ENCODE assay signal across 8 cellular contexts in the genomic region with DNA sequence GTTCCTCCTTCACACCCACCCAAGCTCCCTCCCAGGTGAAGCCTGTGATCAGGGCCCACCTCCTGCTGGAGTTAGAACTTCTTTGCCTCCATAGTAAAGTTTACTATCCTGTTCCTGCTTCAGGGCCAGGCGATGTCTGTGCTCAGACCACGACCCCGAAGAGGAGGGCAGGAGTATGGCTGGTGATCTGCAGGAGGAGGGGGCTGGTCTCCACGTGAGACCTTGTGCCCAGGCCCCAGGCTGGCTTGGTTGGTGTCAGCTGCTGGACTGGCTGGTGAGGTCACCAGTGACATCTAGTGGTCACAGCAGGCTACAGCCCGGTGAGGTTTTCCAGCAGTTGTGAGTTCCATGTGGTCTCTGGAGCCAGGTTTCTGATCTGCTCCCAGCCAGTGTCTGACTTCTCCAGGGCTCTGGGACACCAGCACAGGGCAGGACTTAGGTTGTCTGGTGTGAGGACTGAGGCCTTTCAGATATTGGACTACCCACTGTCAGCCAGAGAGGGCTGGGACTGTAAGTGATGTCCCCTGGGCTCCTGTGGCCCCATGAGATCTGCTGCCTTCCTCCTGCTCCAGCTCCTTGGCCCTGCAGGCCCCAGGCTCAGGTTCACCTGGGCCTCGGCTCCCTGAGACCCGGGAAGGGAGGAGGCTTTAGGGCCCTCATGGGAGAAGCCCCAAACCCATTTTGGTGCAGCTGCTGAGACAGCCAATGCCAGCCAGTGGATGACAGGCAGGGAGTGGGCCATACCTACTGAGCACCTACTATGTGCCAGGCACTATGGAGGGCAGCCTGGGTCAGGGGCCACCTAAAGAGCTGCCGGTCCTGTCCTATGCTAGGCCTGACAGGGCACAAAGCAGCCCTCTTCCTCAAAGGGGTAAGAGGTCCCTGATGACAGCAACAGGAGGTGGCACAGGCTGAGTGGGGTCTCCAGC. TPM values are rescaled to one million over a fixed set of nuclear protein-coding genes. Genes with fewer than 3 reads are reported as not detected.
DNase-seq lines count a peak whose midpoint lies in the region; ATAC-seq, FAIRE-seq and TF ChIP-seq lines count a peak whose summit lies in the region.

No MANE protein-coding gene starts in this region.

- H3K9me3 Mint-ChIP-seq in activated naive CD4-positive, alpha-beta T cell treated with anti-CD3 and anti-CD28 coated beads, Interleukin-2, amount 50 U/mL, for 72 hours = no peaks in the 10 kb centered on the region

- H3K36me3 Mint-ChIP-seq in activated naive CD4-positive, alpha-beta T cell treated with anti-CD3 and anti-CD28 coated beads, Interleukin-2, amount 50 U/mL, for 72 hours = no peaks in the 10 kb centered on the region

- H3K27ac ChIP-seq in A549 (peak overlapping the region in 1 of 2 experiments; percentile 64; a peak in 1 of 6 replicates), cardiac muscle cell (no peak overlapping the region), prostate gland (no peak overlapping the region)

- no peak for TF ChIP-seq EP300 in A549 (IDR thresholded peaks at IDR 0.05)

- 0% methylated on average over 4 of the region's 8 CpGs for WGBS in A549 (ENCODE audit: missing lambda C conversion rate)
- 25% methylated on average over 8 of the region's 8 CpGs for WGBS in prostate gland

- TF ChIP-seq POLR2A in A549 (IDR thresholded peaks at IDR 0.05; ENCODE audit: low read length) (no peak), prostate gland (IDR thresholded peaks at IDR 0.05) (no peak)

- in situ Hi-C loops in SK-MEL-5 (cut with HindIII; ENCODE audit: low pct_unique_long_range_greater_than_20kb, low sequenced_read_pairs) = no loop called here

- no peak overlapping the region for H3K4me2 ChIP-seq in A549

- H3K36me3 ChIP-seq in cardiac muscle cell = no peaks in the 10 kb centered on the region
- H3K36me3 ChIP-seq in prostate gland = no peaks in the 10 kb centered on the region

- intact Hi-C loops in prostate gland (cut with DNase I) = loop anchor here (5.0 kb wide), 1 partner anchor 54 kb away; no protein-coding TSS in a partner anchor

- peak; percentile 60 to 75; a peak in 4 of 5 replicates for TF ChIP-seq RAD21 in A549 (conservative IDR thresholded peaks at IDR 0.05 in 1 of 2, IDR thresholded peaks at IDR 0.05 in 1 of 2)

- CTCF ChIA-PET in A549 (lab: Yijun Ruan, JAX) = interaction anchor here (0.5 to 8.1 kb wide), 37 partner anchors 8 to 632 kb away, joined by 3 to 93 read pairs (median 4); a partner anchor contains a TSS

- ATAC-seq in A549 (peak; percentile 83 to 97), GM21576 (IDR thresholded peaks at IDR 0.05; ENCODE audit: unreplicated experiment) (no peak)
- peak; percentile 90 to 93 for ATAC-seq in activated naive CD4-positive, alpha-beta T cell treated with anti-CD3 and anti-CD28 coated beads, Interleukin-2, amount 50 U/mL, for 72 hours

- POLR2A ChIA-PET in A549 (lab: Yijun Ruan, JAX) = no interaction called here

- TF ChIP-seq CTCF in A549 (IDR thresholded peaks at IDR 0.05) (peak; percentile 67), GM12873 (IDR thresholded peaks at IDR 0.05; ENCODE audit: insufficient read depth, low read depth, low read length, missing control alignments) (peak; percentile 98), cardiac muscle cell (IDR thresholded peaks at IDR 0.05; ENCODE audit: low read depth, low read length) (peak; percentile 93), prostate gland (IDR thresholded peaks at IDR 0.05) (peak; percentile 52 to 91 (median 74))

- no peak overlapping the region for H3K27ac Mint-ChIP-seq in activated naive CD4-positive, alpha-beta T cell treated with anti-CD3 and anti-CD28 coated beads, Interleukin-2, amount 50 U/mL, for 72 hours

- H3K27me3 ChIP-seq in cardiac muscle cell = peaks cover 8% of the 10 kb centered on the region
- H3K27me3 ChIP-seq in prostate gland (replicated peaks; ENCODE audit: insufficient read depth) = no peaks in the 10 kb centered on the region

- H3K9me3 ChIP-seq in A549 = no peaks in the 10 kb centered on the region
- no peaks in the 10 kb centered on the region for H3K9me3 ChIP-seq in cardiac muscle cell (ENCODE audit: low read depth)
- no peaks in the 10 kb centered on the region for H3K9me3 ChIP-seq in prostate gland

- DNase-seq in A549 (ENCODE audit: low read depth in 1 of 2, low spot score in 1 of 2) (peak; percentile 60 to 75), LoVo (ENCODE audit: low spot score) (peak; percentile 74), SK-MEL-5 (ENCODE audit: low read depth, low spot score) (peak; percentile 90), cardiac muscle cell (ENCODE audit: low read depth in 1 of 2, low spot score in 1 of 2) (peak; percentile 80 to 81), prostate gland (ENCODE audit: low spot score) (peak; percentile 60)
- peak; percentile 60 to 75 for DNase-seq in activated naive CD4-positive, alpha-beta T cell treated with anti-CD3 and anti-CD28 coated beads, Interleukin-2, amount 50 U/mL, for 72 hours (ENCODE audit: low spot score in 2 of 2)

- FAIRE-seq in A549 (lab: Jason Lieb, UNC) = no peak

- H3K4me3 ChIP-seq in A549 (no peak overlapping the region), cardiac muscle cell (no peak overlapping the region), prostate gland (no peak overlapping the region)

- no peaks in the 10 kb centered on the region for H3K4me1 ChIP-seq in A549
- H3K4me1 ChIP-seq in cardiac muscle cell (ENCODE audit: low read depth) = no peaks in the 10 kb centered on the region
- H3K4me1 ChIP-seq in prostate gland (replicated peaks) = no peaks in the 10 kb centered on the region

TF ChIP-seq in A549, 52 proteins besides CTCF, POLR2A, EP300 and RAD21:
- TF ChIP-seq SMC3 (IDR thresholded peaks at IDR 0.05) = peak; percentile 49; the same call in 1 of the 3 replicates
- TF ChIP-seq, protein P1, sequence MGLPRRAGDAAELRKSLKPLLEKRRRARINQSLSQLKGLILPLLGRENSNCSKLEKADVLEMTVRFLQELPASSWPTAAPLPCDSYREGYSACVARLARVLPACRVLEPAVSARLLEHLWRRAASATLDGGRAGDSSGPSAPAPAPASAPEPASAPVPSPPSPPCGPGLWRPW (IDR thresholded peaks at IDR 0.05) = no peak
- TF ChIP-seq, protein P2, sequence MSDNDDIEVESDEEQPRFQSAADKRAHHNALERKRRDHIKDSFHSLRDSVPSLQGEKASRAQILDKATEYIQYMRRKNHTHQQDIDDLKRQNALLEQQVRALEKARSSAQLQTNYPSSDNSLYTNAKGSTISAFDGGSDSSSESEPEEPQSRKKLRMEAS (IDR thresholded peaks at IDR 0.05) = 0 out of 2 replicates have a peak, but pooled peaks have one; percentile 22

RNA-seq across cellular contexts. Expression of a gene that starts 6.0 kb away (rescaled TPM):
- not detected in 2 replicates for polyA plus RNA-seq in A549 (2011; rRNA removed)
- not detected in 2 replicates for polyA plus RNA-seq in A549 (2012; cell fraction: cytosol; rRNA removed)
- 0.06 TPM in 1 of 2 replicates, not detected in the other for polyA plus RNA-seq in A549 (2012; cell fraction: nucleus; rRNA removed)
- not detected in 3 replicates for polyA plus RNA-seq in A549 (2017; fragmentation: RNase III; extraction: RNeasy Plus Mini Kit Qiagen cat#74134 plus additional on column Dnase treatment)
- polyA minus RNA-seq in A549 (2011; rRNA and poly(A)+ RNA removed) = 0.12 TPM in 1 of 2 replicates, not detected in the other
- total RNA-seq in SK-MEL-5 (2014; rRNA removed; shearing (Covaris generic)) = not detected in 2 replicates
- not detected in 2 replicates for polyA plus RNA-seq in SK-MEL-5 (2015; cell fraction: cytosol; rRNA removed)
- not detected in 2 replicates for polyA plus RNA-seq in SK-MEL-5 (2015; cell fraction: nucleus; rRNA removed)
- total RNA-seq in activated naive CD4-positive, alpha-beta T cell treated with anti-CD3 and anti-CD28 coated beads, Interleukin-2, amount 50 U/mL, for 72 hours = not detected
- 0.09 TPM in 1 of 2 replicates, not detected in the other for total RNA-seq in cardiac muscle cell
- polyA plus RNA-seq in cardiac muscle cell = not detected in 2 replicates
- total RNA-seq in prostate gland = 1 to 10 TPM in 1 of 2 donors, not detected in 1; 8.4 TPM

RNA-seq across cellular contexts. Expression of a gene that starts 35.8 kb away (rescaled TPM):
- not detected in 2 replicates for polyA plus RNA-seq in A549 (2011; rRNA removed)
- polyA plus RNA-seq in A549 (2012; cell fraction: cytosol; rRNA removed) = not detected in 2 replicates
- polyA plus RNA-seq in A549 (2012; cell fraction: nucleus; rRNA removed) = not detected in 2 replicates
- not detected in 3 replicates for polyA plus RNA-seq in A549 (2017; fragmentation: RNase III; extraction: RNeasy Plus Mini Kit Qiagen cat#74134 plus additional on column Dnase treatment)
- not detected in 2 replicates for polyA minus RNA-seq in A549 (2011; rRNA and poly(A)+ RNA removed)
- not detected in 2 replicates for total RNA-seq in SK-MEL-5 (2014; rRNA removed; shearing (Covaris generic))
- polyA plus RNA-seq in SK-MEL-5 (2015; cell fraction: cytosol; rRNA removed) = not detected in 2 replicates
- not detected in 2 replicates for polyA plus RNA-seq in SK-MEL-5 (2015; cell fraction: nucleus; rRNA removed)
- not detected for total RNA-seq in activated naive CD4-positive, alpha-beta T cell treated with anti-CD3 and anti-CD28 coated beads, Interleukin-2, amount 50 U/mL, for 72 hours
- total RNA-seq in cardiac muscle cell = 0.11 and 1.1 TPM in 2 replicates
- not detected in 2 replicates for polyA plus RNA-seq in cardiac muscle cell
- total RNA-seq in prostate gland = under 1 TPM in 1 of 2 donors, not detected in 1; 0.74 TPM

RNA-seq across cellular contexts. Expression of a gene that starts 44.0 kb away (rescaled TPM):
- polyA plus RNA-seq in A549 (2011; rRNA removed) = 0.56 and 0.91 TPM in 2 replicates
- 0.86 and 1.3 TPM in 2 replicates for polyA plus RNA-seq in A549 (2012; cell fraction: cytosol; rRNA removed)
- 3.1 and 3.3 TPM in 2 replicates for polyA plus RNA-seq in A549 (2012; cell fraction: nucleus; rRNA removed)
- polyA plus RNA-seq in A549 (2017; fragmentation: RNase III; extraction: RNeasy Plus Mini Kit Qiagen cat#74134 plus additional on column Dnase treatment) = 2.2 to 2.5 TPM (median 2.3 TPM) in 3 replicates
- 3.0 and 5.0 TPM in 2 replicates for polyA minus RNA-seq in A549 (2011; rRNA and poly(A)+ RNA removed)
- 5.7 and 6.9 TPM in 2 replicates for total RNA-seq in SK-MEL-5 (2014; rRNA removed; shearing (Covaris generic))
- polyA plus RNA-seq in SK-MEL-5 (2015; cell fraction: cytosol; rRNA removed) = 4.7 and 6.6 TPM in 2 replicates
- 1.6 and 4.6 TPM in 2 replicates for polyA plus RNA-seq in SK-MEL-5 (2015; cell fraction: nucleus; rRNA removed)
- under 1 TPM in 1 of 2 donors, not detected in 1; 0.04 TPM for total RNA-seq in activated naive CD4-positive, alpha-beta T cell treated with anti-CD3 and anti-CD28 coated beads, Interleukin-2, amount 50 U/mL, for 72 hours
- total RNA-seq in cardiac muscle cell = 0.06 and 0.14 TPM in 2 replicates
- not detected in 2 replicates for polyA plus RNA-seq in cardiac muscle cell
- 1 to 10 TPM in 1 of 2 donors, under 1 TPM in 1; 0.41 to 2.2 TPM for total RNA-seq in prostate gland
